9 cellular contexts compared by ENCODE assay signal in genomic region chr10:79145517-79146470, GRCh38.
DNase-seq lines count a peak whose midpoint lies in the region; ATAC-seq and TF ChIP-seq lines count a peak whose summit lies in the region.
"Had no signal": no experiment of that assay in that cellular context is flagged by ENCODE, and none has a peak within 500 bp of the region (broad histone marks: within the 10 kb centered on the region; RNA-seq: fewer than 3 reads in every experiment).

No MANE protein-coding gene starts in this region.

- H2AFZ ChIP-seq in OCI-LY7 (ENCODE audit: low read length), result no peak overlapping the region

- no peaks in the 10 kb centered on the region for H3K9me2 ChIP-seq in OCI-LY7 (ENCODE audit: insufficient read depth, low read length)

- H4K20me1 ChIP-seq in OCI-LY7 (ENCODE audit: insufficient read depth, low read length), result no peaks in the 10 kb centered on the region

- peaks cover 15% of the 10 kb centered on the region for H3K36me3 Mint-ChIP-seq in CD4-positive, CD25-positive, alpha-beta regulatory T cell

- H3K36me3 ChIP-seq in CD4-positive, CD25-positive, alpha-beta regulatory T cell (ENCODE audit: control insufficient read depth, insufficient read depth, low read length), result no peaks in the 10 kb centered on the region
- H3K36me3 ChIP-seq in OCI-LY7 (ENCODE audit: insufficient read depth, low read length) (no peaks in the 10 kb centered on the region), esophagus squamous epithelium (peaks cover 0 to 52% (median 12%) of the 10 kb centered on the region in 3 donors), psoas muscle (ENCODE audit: insufficient read depth in 1 of 2, low read depth in 1 of 2) (peaks cover 0 to 25% of the 10 kb centered on the region in 2 donors)

- H3K9me3 ChIP-seq in CD4-positive, CD25-positive, alpha-beta regulatory T cell (ENCODE audit: control insufficient read depth in 2 of 2, low read length in 2 of 2), result no peaks in the 10 kb centered on the region
- no peaks in the 10 kb centered on the region for H3K9me3 ChIP-seq in OCI-LY7 (ENCODE audit: low read length)
- H3K9me3 ChIP-seq in esophagus squamous epithelium, result no peaks in the 10 kb centered on the region
- H3K9me3 ChIP-seq in psoas muscle, result no peaks in the 10 kb centered on the region

- no TSS peak for BruUV-seq in OCI-LY7 (replicated peaks; lab: Mats Ljungman, UMichigan)

- H3K9me3 Mint-ChIP-seq in CD4-positive, CD25-positive, alpha-beta regulatory T cell, result peaks cover 0 to 2% (median 0%) of the 10 kb centered on the region in 7 donors

- TF ChIP-seq CTCF in OCI-LY7 (conservative IDR thresholded peaks at IDR 0.05; ENCODE audit: low read length), result no peak
- no peak for TF ChIP-seq CTCF in esophagus squamous epithelium (IDR thresholded peaks at IDR 0.05)
- TF ChIP-seq CTCF in psoas muscle (IDR thresholded peaks at IDR 0.05), result no peak
- no peak for TF ChIP-seq CTCF in omental fat pad (IDR thresholded peaks at IDR 0.05)

- no peaks in the 10 kb centered on the region for H3K27me3 ChIP-seq in CD4-positive, CD25-positive, alpha-beta regulatory T cell (ENCODE audit: control insufficient read depth, insufficient read depth, low read length)
- no peaks in the 10 kb centered on the region for H3K27me3 ChIP-seq in esophagus squamous epithelium
- H3K27me3 ChIP-seq in psoas muscle (ENCODE audit: insufficient read depth in 3 of 3, low read length in 2 of 3), result no peaks in the 10 kb centered on the region

- POLR2A ChIA-PET in OCI-LY7 (lab: Charles Lee), result interaction anchor here (0.7 kb wide), 1 partner anchor 20 kb away, joined by 3 read pairs; no protein-coding TSS in a partner anchor

- ATAC-seq in CD4-positive, CD25-positive, alpha-beta regulatory T cell (ENCODE audit: low read depth in 2 of 2), result no peak
- ATAC-seq in psoas muscle (no peak), omental fat pad (ENCODE audit: low FRiP score) (no peak)
- ATAC-seq: esophagus mucosa had no signal

- H3K4me1 ChIP-seq in CD4-positive, CD25-positive, alpha-beta regulatory T cell (ENCODE audit: control insufficient read depth, insufficient read depth, low read length, poor library complexity, severe bottlenecking), result peaks cover 65% of the 10 kb centered on the region
- H3K4me1 ChIP-seq in OCI-LY7 (ENCODE audit: insufficient read depth, low read length, poor library complexity, severe bottlenecking) (peaks cover 49% of the 10 kb centered on the region), esophagus squamous epithelium (peaks cover 79 to 100% (median 88%) of the 10 kb centered on the region in 3 donors), psoas muscle (peaks cover 72% of the 10 kb centered on the region)

- peaks cover 0 to 92% (median 40%) of the 10 kb centered on the region in 4 donors for H3K4me1 Mint-ChIP-seq in CD4-positive, CD25-positive, alpha-beta regulatory T cell

- H3K27ac ChIP-seq in CD4-positive, CD25-positive, alpha-beta regulatory T cell (ENCODE audit: insufficient read depth, low read length, poor library complexity, severe bottlenecking), result peak overlapping the region; percentile 43
- H3K27ac ChIP-seq in OCI-LY7 (ENCODE audit: low read depth, low read length, poor library complexity, severe bottlenecking) (no peak overlapping the region), esophagus squamous epithelium (peak overlapping the region; percentile 84 to 96 (median 90)), psoas muscle (peak overlapping the region; percentile 75)

- no peak for DNase-seq in CD4-positive, CD25-positive, alpha-beta regulatory T cell
- DNase-seq in OCI-LY7 (ENCODE audit: low spot score) (no peak), esophagus squamous epithelium (lab: John Stamatoyannopoulos, UW) (no peak), psoas muscle (peak in 1 of 2 donors; percentile 9), kidney tubule cell (ENCODE audit: low spot score) (no peak), hypothalamus (lab: John Stamatoyannopoulos, UW) (no peak), omental fat pad (ENCODE audit: low spot score) (no peak), NCI-H446 (lab: John Stamatoyannopoulos, UW) (no peak)

- H3K4me2 ChIP-seq in OCI-LY7 (ENCODE audit: low read length), result peak overlapping the region; percentile 32; the same call in 1 of the 2 replicates

- WGBS in esophagus squamous epithelium, 2 donors, result 80 to 94% methylated on average over 3 to 5 of the region's 9 CpGs
- WGBS in psoas muscle, 3 donors, result 92 to 96% (median 93%) methylated on average over 9 of the region's 9 CpGs

- no peak overlapping the region for H3K4me3 ChIP-seq in CD4-positive, CD25-positive, alpha-beta regulatory T cell (ENCODE audit: low read depth, low read length)
- H3K4me3 ChIP-seq in OCI-LY7 (ENCODE audit: low read depth, low read length, poor library complexity, severe bottlenecking), result no peak overlapping the region
- no peak overlapping the region for H3K4me3 ChIP-seq in esophagus squamous epithelium
- no peak overlapping the region for H3K4me3 ChIP-seq in psoas muscle

- peak overlapping the region in 2 of 4 donors; percentile 48 to 63 for H3K4me3 Mint-ChIP-seq in CD4-positive, CD25-positive, alpha-beta regulatory T cell

- CTCF ChIA-PET in OCI-LY7 (lab: Charles Lee; ENCODE audit: unreplicated experiment), result no interaction called here

- H3K27ac Mint-ChIP-seq in CD4-positive, CD25-positive, alpha-beta regulatory T cell, result peak overlapping the region; percentile 76 to 95 (median 93)

- intact Hi-C loops in OCI-LY7 (cut with micrococcal nuclease; ENCODE audit: unreplicated experiment) (no loop called here), esophagus squamous epithelium (cut with DNase I) (no loop called here), psoas muscle (cut with DNase I) (loop anchor here in 1 of 2 donors (5.0 kb wide), 1 partner anchor 73 kb away; no protein-coding TSS in a partner anchor)

- H3K27me3 Mint-ChIP-seq in CD4-positive, CD25-positive, alpha-beta regulatory T cell, result no peaks in the 10 kb centered on the region

- no peaks in the 10 kb centered on the region for H3K79me2 ChIP-seq in OCI-LY7 (ENCODE audit: insufficient read depth, low read depth, low read length)

- no peak for TF ChIP-seq POLR2A in esophagus squamous epithelium (IDR thresholded peaks at IDR 0.05)
